In genomic region chr2:42878581-42878980, GRCh38 we compare ENCODE assay signal across 10 cellular contexts.
A peak's percentile ranks its signal among the peaks of the same experiment; 100 is the strongest.
DNase-seq lines count a peak whose midpoint lies in the region; ATAC-seq and TF ChIP-seq lines count a peak whose summit lies in the region.
"Had no signal": no experiment of that assay in that cellular context is flagged by ENCODE, and none has a peak within 500 bp of the region (broad histone marks: within the 10 kb centered on the region; RNA-seq: fewer than 3 reads in every experiment).

No MANE protein-coding gene starts in this region.

- in situ Hi-C loops in transverse colon (cut with MboI; ENCODE audit: low pct_ligation_motif_present in 1 of 4, low pct_unique_long_range_greater_than_20kb in 1 of 4, low sequenced_read_pairs in 3 of 4), result no loop called here

- H3K56ac ChIP-seq in H9 (ENCODE audit: insufficient read length, low read depth, low read length), result no peak overlapping the region

- H3K23ac ChIP-seq in H9 (ENCODE audit: insufficient read length, low read depth, low read length), result no peak overlapping the region

- WGBS in transverse colon (ENCODE audit: low coverage in 1 of 2), 2 donors, result 89 to 100% methylated on average over 1 to 4 of the region's 4 CpGs
- WGBS in H9 (ENCODE audit: extremely low coverage, insufficient read length, low lambda C conversion rate), result no CpG with 5 or more reads among the region's 4 CpGs

- H3K79me1 ChIP-seq in H9 (ENCODE audit: insufficient read depth, low read depth, low read length, poor library complexity, severe bottlenecking), result no peaks in the 10 kb centered on the region

- no peak overlapping the region for H3K4me3 ChIP-seq in left ventricle myocardium inferior
- H3K4me3 ChIP-seq in coronary artery, result no peak overlapping the region
- H3K4me3 ChIP-seq in transverse colon, result no peak overlapping the region

- H2AK5ac ChIP-seq in H9 (ENCODE audit: insufficient read length, low read length), result no peak overlapping the region

- H3K18ac ChIP-seq in H9 (ENCODE audit: insufficient read length, low read depth, low read length), result no peak overlapping the region

- intact Hi-C loops in left ventricle myocardium inferior (cut with micrococcal nuclease) (no loop called here), cardiac septum (cut with DNase I) (no loop called here), transverse colon (cut with DNase I; ENCODE audit: low total_unique reads) (no loop called here)

- H3K4me1 ChIP-seq in left ventricle myocardium inferior, result peaks cover 83% of the 10 kb centered on the region
- H3K4me1 ChIP-seq in transverse colon, result peaks cover 0 to 41% (median 8%) of the 10 kb centered on the region in 4 donors
- H3K4me1 ChIP-seq in H9 (ENCODE audit: insufficient read depth, low read length), result no peaks in the 10 kb centered on the region

- H3K27me3 Mint-ChIP-seq in H9 (ENCODE audit: low read depth), result no peaks in the 10 kb centered on the region
- H3K27me3 Mint-ChIP-seq: activated naive CD4-positive, alpha-beta T cell treated with anti-CD3 and anti-CD28 coated beads, Interleukin-2, amount 50 U/mL, for 24 hours; CD4-positive, CD25-positive, alpha-beta regulatory T cell had no signal

- H3K27me3 ChIP-seq in left ventricle myocardium inferior (ENCODE audit: low read depth), result no peaks in the 10 kb centered on the region
- H3K27me3 ChIP-seq in transverse colon, result no peaks in the 10 kb centered on the region
- H3K27me3 ChIP-seq in H9 (ENCODE audit: insufficient read depth, low read length), result no peaks in the 10 kb centered on the region; the same call in 1 of the 2 replicates

- TF ChIP-seq POLR2A in transverse colon (IDR thresholded peaks at IDR 0.05), result no peak

- no peaks in the 10 kb centered on the region for H3K9me3 Mint-ChIP-seq in H9
- H3K9me3 Mint-ChIP-seq: activated naive CD4-positive, alpha-beta T cell treated with anti-CD3 and anti-CD28 coated beads, Interleukin-2, amount 50 U/mL, for 24 hours; CD4-positive, CD25-positive, alpha-beta regulatory T cell had no signal

- H3K4me3 Mint-ChIP-seq in H9, result no peak overlapping the region
- H3K4me3 Mint-ChIP-seq: activated naive CD4-positive, alpha-beta T cell treated with anti-CD3 and anti-CD28 coated beads, Interleukin-2, amount 50 U/mL, for 24 hours; CD4-positive, CD25-positive, alpha-beta regulatory T cell had no signal

- no peak overlapping the region for H2BK12ac ChIP-seq in H9 (ENCODE audit: insufficient read length, low read depth, low read length)

- H4K20me1 ChIP-seq in H9 (ENCODE audit: control insufficient read depth, insufficient read depth, insufficient read length), result no peaks in the 10 kb centered on the region

- H3K9ac ChIP-seq in H9 (ENCODE audit: extremely low read depth, insufficient read length, low read length), result no peak overlapping the region

- H2BK5ac ChIP-seq in H9 (ENCODE audit: insufficient read length, low read length), result no peak overlapping the region

- H3K27ac Mint-ChIP-seq in H9, result no peak overlapping the region

- TF ChIP-seq EP300 in transverse colon (IDR thresholded peaks at IDR 0.05; ENCODE audit: low read depth), result no peak

- H3K4ac ChIP-seq in H9 (ENCODE audit: low read depth, low read length), result no peak overlapping the region

- H2AFZ ChIP-seq in H9 (ENCODE audit: low read length), result no peak overlapping the region

- no peak overlapping the region for H4K5ac ChIP-seq in H9 (ENCODE audit: insufficient read length, low read depth, low read length)

- no peaks in the 10 kb centered on the region for H3K79me2 ChIP-seq in H9 (ENCODE audit: insufficient read depth, low read length)

- H3K23me2 ChIP-seq in H9 (ENCODE audit: insufficient read length, low read depth, low read length, poor library complexity, severe bottlenecking), result no peaks in the 10 kb centered on the region

- H3K27ac ChIP-seq in left ventricle myocardium inferior (replicated peaks) (peak overlapping the region; percentile 94), coronary artery (peak overlapping the region in 1 of 2 donors; percentile 65), transverse colon (peak overlapping the region in 3 of 4 donors; percentile 8 to 52 (median 43)), H9 (ENCODE audit: insufficient read length, low read depth, low read length) (no peak overlapping the region)

- H3K4me2 ChIP-seq in H9 (ENCODE audit: insufficient read depth, insufficient read length, low read length), result no peak overlapping the region

- H3K4me1 Mint-ChIP-seq in H9, result peaks cover 4% of the 10 kb centered on the region in 2 experiments; a peak in 3 of 4 replicates

- ATAC-seq in HG03039 (IDR thresholded peaks at IDR 0.05; ENCODE audit: unreplicated experiment) (peak; percentile 71), HG02763 (IDR thresholded peaks at IDR 0.05; ENCODE audit: unreplicated experiment) (no peak)

- TF ChIP-seq CTCF in left ventricle myocardium inferior (IDR thresholded peaks at IDR 0.05; ENCODE audit: borderline replicate concordance), result no peak
- no peak for TF ChIP-seq CTCF in coronary artery (IDR thresholded peaks at IDR 0.05)
- TF ChIP-seq CTCF in transverse colon (IDR thresholded peaks at IDR 0.05), result no peak
- no peak for TF ChIP-seq CTCF in H9 (conservative IDR thresholded peaks at IDR 0.05)

- H2BK20ac ChIP-seq in H9 (ENCODE audit: low read depth, low read length, poor library complexity, severe bottlenecking), result no peak overlapping the region

- no peaks in the 10 kb centered on the region for H3K36me3 ChIP-seq in left ventricle myocardium inferior
- no peaks in the 10 kb centered on the region for H3K36me3 ChIP-seq in transverse colon

- H3K9me3 ChIP-seq in left ventricle myocardium inferior (replicated peaks), result no peaks in the 10 kb centered on the region
- H3K9me3 ChIP-seq in transverse colon, result no peaks in the 10 kb centered on the region
- H3K9me3 ChIP-seq in H9 (ENCODE audit: control insufficient read depth, low read depth, low read length), result no peaks in the 10 kb centered on the region

- no peaks in the 10 kb centered on the region for H3K36me3 Mint-ChIP-seq in H9 (ENCODE audit: insufficient read depth in 1 of 3, low read depth in 3 of 3)
- H3K36me3 Mint-ChIP-seq: activated naive CD4-positive, alpha-beta T cell treated with anti-CD3 and anti-CD28 coated beads, Interleukin-2, amount 50 U/mL, for 24 hours; CD4-positive, CD25-positive, alpha-beta regulatory T cell had no signal

- no peak overlapping the region for H3K14ac ChIP-seq in H9 (ENCODE audit: insufficient read depth, low read length)

- H2BK120ac ChIP-seq in H9 (ENCODE audit: low read depth, low read length, poor library complexity, severe bottlenecking), result no peak overlapping the region

- no peak overlapping the region for H3T11ph ChIP-seq in H9 (ENCODE audit: low read length)

- DNase-seq in left ventricle myocardium inferior (no peak), cardiac septum (ENCODE audit: low spot score) (no peak), coronary artery (ENCODE audit: low spot score) (peak; percentile 28), transverse colon (no peak), H9 (no peak), HT-29 (ENCODE audit: low spot score) (no peak)

- no peak overlapping the region for H4K8ac ChIP-seq in H9 (replicated peaks; ENCODE audit: insufficient read length, low read depth, low read length)

- H4K91ac ChIP-seq in H9 (ENCODE audit: insufficient read length, low read depth, low read length), result no peak overlapping the region

- H2BK15ac ChIP-seq in H9 (ENCODE audit: low read depth, low read length), result no peak overlapping the region
